In the genomic region with DNA sequence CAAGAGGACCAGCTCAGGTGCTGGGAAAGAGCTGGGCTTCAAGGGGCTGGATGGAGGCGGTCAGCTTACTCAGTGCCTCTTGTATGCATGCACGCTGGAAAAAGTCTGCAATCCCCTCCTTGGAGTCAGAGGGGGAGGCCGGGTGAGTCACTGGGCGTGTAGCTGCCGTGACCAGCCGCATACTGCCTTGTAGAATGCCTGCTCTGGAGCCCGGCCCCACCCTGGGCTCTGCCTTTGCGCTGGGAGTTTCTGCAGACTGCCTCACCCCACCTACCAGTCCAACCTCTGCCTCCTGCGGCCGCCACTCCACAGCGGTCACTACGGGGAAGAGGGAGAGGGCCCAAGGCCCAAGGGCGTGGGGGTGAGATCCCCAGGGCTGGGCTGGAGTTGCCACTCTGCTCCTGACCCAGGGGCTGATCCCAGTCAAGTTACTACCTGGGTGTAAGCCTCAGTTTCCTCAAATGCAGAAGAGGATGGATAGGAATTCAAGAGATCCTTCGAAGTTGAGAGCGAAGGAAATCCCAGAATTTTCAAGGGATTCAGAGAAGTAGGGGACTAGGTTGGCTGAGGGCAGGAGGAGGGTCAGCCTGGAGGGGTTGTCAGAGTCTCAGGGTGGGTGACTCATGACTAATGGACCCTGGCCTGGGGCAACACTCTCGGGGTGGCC, we compare ENCODE assay signal across 9 cellular contexts. TPM values are rescaled to one million over a fixed set of nuclear protein-coding genes. Genes with fewer than 3 reads are reported as not detected.
DNase-seq lines count a peak whose midpoint lies in the region; ATAC-seq and TF ChIP-seq lines count a peak whose summit lies in the region.
"Had no signal": no experiment of that assay in that cellular context is flagged by ENCODE, and none has a peak within 500 bp of the region (broad histone marks: within the 10 kb centered on the region; RNA-seq: fewer than 3 reads in every experiment).

No MANE protein-coding gene starts in this region.

- ATAC-seq in GM19324 (IDR thresholded peaks at IDR 0.05; ENCODE audit: low FRiP score, unreplicated experiment) = no peak
- ATAC-seq: stimulated activated effector memory CD8-positive, alpha-beta T cell treated with anti-CD3 and anti-CD28 coated beads, Interleukin-12 subunit alpha, Interleukin-12 subunit beta, amount 100 ng/mL, for 72 hours had no signal

- intact Hi-C loops in ascending aorta (cut with DNase I) = loop anchor here (10.0 kb wide), 1 partner anchor 286 kb away; the partner anchor contains the start of gene MYEOV
- intact Hi-C loops in spleen (cut with DNase I; ENCODE audit: low total_unique reads) = no loop called here

- H3K4me3 ChIP-seq in HFF-Myc (replicated peaks; ENCODE audit: low read depth, low read length) (no peak overlapping the region), ascending aorta (peak overlapping the region in 1 of 2 donors; percentile 84), spleen (peak overlapping the region in 1 of 8 donors; percentile 4)

- TF ChIP-seq CTCF in HFF-Myc (IDR thresholded peaks at IDR 0.05; ENCODE audit: low read depth, low read length, missing control alignments) = no peak
- no peak for TF ChIP-seq CTCF in ascending aorta (IDR thresholded peaks at IDR 0.05)
- TF ChIP-seq CTCF in spleen (IDR thresholded peaks at IDR 0.05 in 8 of 11, conservative IDR thresholded peaks at IDR 0.05 in 3 of 11) = no peak

- H3K36me3 ChIP-seq in ascending aorta = peaks cover 40 to 42% of the 10 kb centered on the region in 2 donors
- peaks cover 0 to 18% (median 0%) of the 10 kb centered on the region in 6 donors for H3K36me3 ChIP-seq in spleen

- 65 to 77% (median 73%) methylated on average over 6 to 16 of the region's 16 CpGs for WGBS in spleen, 5 donors

- DNase-seq in HFF-Myc (ENCODE audit: extremely low read depth, low read depth) (peak; percentile 85), ascending aorta (ENCODE audit: low spot score in 2 of 2) (peak; percentile 88 to 99), iPS-NIHi11 (ENCODE audit: low spot score) (peak; percentile 77), spleen (peak; percentile 66), NCI-H1694 (lab: John Stamatoyannopoulos, UW) (no peak), NCI-H526 treated with DMSO at 0.1 percent for 48 hours (lab: John Stamatoyannopoulos, UW) (no peak), hippocampal formation (lab: John Stamatoyannopoulos, UW) (no peak)

- no peak for TF ChIP-seq POLR2A in spleen (IDR thresholded peaks at IDR 0.05)

- H3K27ac ChIP-seq in ascending aorta = peak overlapping the region; percentile 93 to 95
- H3K27ac ChIP-seq in spleen = peak overlapping the region; percentile 19 to 82 (median 74)

- peaks cover 15 to 48% of the 10 kb centered on the region in 2 donors for H3K4me1 ChIP-seq in ascending aorta
- H3K4me1 ChIP-seq in spleen = peaks cover 0 to 66% (median 28%) of the 10 kb centered on the region in 6 donors

- H3K9me3 ChIP-seq in ascending aorta (no peaks in the 10 kb centered on the region), spleen (no peaks in the 10 kb centered on the region)

- H3K27me3 ChIP-seq in ascending aorta = no peaks in the 10 kb centered on the region
- H3K27me3 ChIP-seq in spleen (replicated peaks in 1 of 7) = peaks cover 0 to 81% (median 56%) of the 10 kb centered on the region in 7 donors

RNA-seq across cellular contexts. Expression of gene MRGPRF, which starts 4.1 kb away (rescaled TPM):
- 209 TPM for total RNA-seq in ascending aorta
- total RNA-seq in spleen = 10 to 100 TPM in 5 of 7 donors, 1 to 10 TPM in 2; 7.2 to 21.2 (median 11.7) TPM
- 1 to 10 TPM; 2.2 to 7.9 (median 5.0) TPM for polyA plus RNA-seq in spleen

RNA-seq across cellular contexts. Expression of gene MRGPRD, which starts 28.1 kb away (rescaled TPM):
- total RNA-seq in ascending aorta = not detected
- total RNA-seq in spleen = not detected
- not detected for polyA plus RNA-seq in spleen

RNA-seq across cellular contexts. Expression of gene TPCN2, which starts 39.8 kb away (rescaled TPM):
- total RNA-seq in ascending aorta (24.9 TPM), spleen (10 to 100 TPM; 12.4 to 30.4 (median 27.0) TPM)
- 10 to 100 TPM in 1 of 3 donors, 1 to 10 TPM in 2; 3.6 to 12.2 (median 8.5) TPM for polyA plus RNA-seq in spleen

Comparison
In these comparisons a context has a peak if more than half of its experiments do, and no peak if none do; other contexts are left out.
1. DNase-seq: peak in HFF-Myc (single experiment), ascending aorta (2 of 2), iPS-NIHi11 (single experiment) and spleen (single experiment); none in NCI-H1694 (single experiment), NCI-H526 treated with DMSO at 0.1 percent for 48 hours (single experiment) and hippocampal formation (0 of 2).